Comparison of ENCODE assay signal across 13 cellular contexts in genomic region chr6:42877695-42878094, GRCh38. TPM values are rescaled to one million over a fixed set of nuclear protein-coding genes. Genes with fewer than 3 reads are reported as not detected.
DNase-seq lines count a peak whose midpoint lies in the region; ATAC-seq, FAIRE-seq and TF ChIP-seq lines count a peak whose summit lies in the region.
"Had no signal": no experiment of that assay in that cellular context is flagged by ENCODE, and none has a peak within 500 bp of the region (broad histone marks: within the 10 kb centered on the region; RNA-seq: fewer than 3 reads in every experiment).

No MANE protein-coding gene starts in this region.

- no peak for DNase-seq in activated T-cell treated with anti-CD3 and anti-CD28 coated beads, Interleukin-2, amount 50 U/mL, for 4 hours
- DNase-seq in activated T-cell treated with anti-CD3 and anti-CD28 coated beads, Interleukin-2, amount 50 U/mL, for 48 hours, result no peak
- DNase-seq in activated B cell treated with CpG ODN at 0.5 μM for 24 hours (no peak), HepG2 (ENCODE audit: low spot score) (peak; percentile 81), thoracic aorta (ENCODE audit: low spot score) (no peak), NCI-H187 treated with DMSO at 0.1 percent for 48 hours (lab: John Stamatoyannopoulos, UW) (no peak), NCI-H748 treated with DMSO at 0.1 percent for 48 hours (lab: John Stamatoyannopoulos, UW) (no peak)
- no peak for DNase-seq in stimulated activated CD4-positive, alpha-beta T cell treated with anti-CD3 and anti-CD28 coated beads, Interleukin-4, amount 100 ng/mL, for 24 hours
- DNase-seq: activated CD4-positive, alpha-beta T cell treated with anti-CD3 and anti-CD28 coated beads, Interleukin-2, amount 50 U/mL, for 4 hours; effector CD8-positive, alpha-beta T cell; right cardiac atrium had no signal

- intact Hi-C loops in activated B cell treated with CpG ODN at 0.5 μM for 24 hours (cut with micrococcal nuclease) (loop anchor here (1.0 to 2.0 kb wide), 2 partner anchors 216 to 313 kb away; partner anchors contain the start of gene UBR2), HepG2 (cut with micrococcal nuclease; ENCODE audit: unreplicated experiment) (loop anchor here (1.0 to 2.0 kb wide), 5 partner anchors 22 to 216 kb away; partner anchors contain the start of genes BICRAL and TBCC)

- peaks cover 26% of the 10 kb centered on the region for H3K79me2 ChIP-seq in HepG2 (ENCODE audit: insufficient read depth, low read length)

- H3K9me3 Mint-ChIP-seq in activated T-cell treated with anti-CD3 and anti-CD28 coated beads, Interleukin-2, amount 50 U/mL, for 4 hours, result no peaks in the 10 kb centered on the region
- no peaks in the 10 kb centered on the region for H3K9me3 Mint-ChIP-seq in activated B cell treated with CpG ODN at 0.5 μM for 24 hours

- 17% methylated on average over 3 of the region's 3 CpGs for WGBS in HepG2 (ENCODE audit: low lambda C conversion rate)

- in situ Hi-C loops in HepG2 (cut with HindIII; ENCODE audit: extremely low pct_ligation_motif_present, low pct_unique_long_range_greater_than_20kb), result loop anchor here (5.0 kb wide), 1 partner anchor 215 kb away; no protein-coding TSS in a partner anchor

- peak; percentile 18 to 49; a peak in 2 of 4 replicates for TF ChIP-seq POLR2A in HepG2 (IDR thresholded peaks at IDR 0.05; ENCODE audit: insufficient read depth in 1 of 2, low read depth in 2 of 2, low read length in 2 of 2)

- POLR2A ChIA-PET in activated B cell treated with CpG ODN at 0.5 μM for 24 hours (lab: Charles Lee), result interaction anchor here (0.7 to 3.8 kb wide), 3 partner anchors 13 to 151 kb away, joined by 3 to 85 read pairs (median 17); partner anchors contain the start of gene TBCC
- POLR2A ChIA-PET in HepG2 (lab: Yijun Ruan, JAX), result interaction anchor here (1.0 to 6.4 kb wide), 5 partner anchors 13 to 216 kb away, joined by 3 to 147 read pairs (median 21); partner anchors contain the start of genes BICRAL, CNPY3 and TBCC

- peaks cover 12% of the 10 kb centered on the region for H3K36me3 Mint-ChIP-seq in activated T-cell treated with anti-CD3 and anti-CD28 coated beads, Interleukin-2, amount 50 U/mL, for 4 hours (ENCODE audit: insufficient read depth)
- peaks cover 25% of the 10 kb centered on the region for H3K36me3 Mint-ChIP-seq in activated B cell treated with CpG ODN at 0.5 μM for 24 hours (ENCODE audit: low read depth)

- no peak for ATAC-seq in activated T-cell treated with anti-CD3 and anti-CD28 coated beads, Interleukin-2, amount 50 U/mL, for 4 hours
- ATAC-seq in activated B cell treated with CpG ODN at 0.5 μM for 24 hours (ENCODE audit: low read depth), result no peak
- ATAC-seq in HepG2, result peak; percentile 25
- no peak for ATAC-seq in thoracic aorta (ENCODE audit: insufficient number of reproducible peaks, low FRiP score, low read depth)

- H3K4me3 ChIP-seq in HepG2 (replicated peaks in 1 of 3; ENCODE audit: insufficient read depth in 1 of 3, low read depth in 2 of 3, low read length in 3 of 3), result peak overlapping the region in 1 of 3 experiments; percentile 38; a peak in 1 of 6 replicates
- H3K4me3 ChIP-seq in thoracic aorta, result no peak overlapping the region
- H3K4me3 ChIP-seq: heart left ventricle, upper lobe of left lung had no signal

- no peak for TF ChIP-seq CTCF in activated B cell treated with CpG ODN at 0.5 μM for 24 hours (IDR thresholded peaks at IDR 0.05)
- no peak for TF ChIP-seq CTCF in HepG2 (CRISPR knock-in tag; IDR thresholded peaks at IDR 0.05)
- TF ChIP-seq CTCF in thoracic aorta (IDR thresholded peaks at IDR 0.05), result no peak

- H3K27ac Mint-ChIP-seq in activated B cell treated with CpG ODN at 0.5 μM for 24 hours, result peak overlapping the region; percentile 24

- H3K27me3 ChIP-seq in HepG2 (ENCODE audit: control insufficient read depth in 1 of 2, insufficient read depth in 2 of 2, low read length in 2 of 2) (no peaks in the 10 kb centered on the region; a peak in 1 of 5 replicates), thoracic aorta (replicated peaks; ENCODE audit: insufficient read depth) (no peaks in the 10 kb centered on the region)
- H3K27me3 ChIP-seq: heart left ventricle, upper lobe of left lung had no signal

- H2AFZ ChIP-seq in HepG2 (ENCODE audit: low read length), result peak overlapping the region; percentile 70

- TF ChIP-seq EP300 in HepG2 (IDR thresholded peaks at IDR 0.05; ENCODE audit: low read depth in 2 of 2, low read length in 2 of 2), result no peak
- TF ChIP-seq EP300 in HepG2 (CRISPR knock-in tag; IDR thresholded peaks at IDR 0.05; ENCODE audit: borderline replicate concordance), result no peak

- FAIRE-seq in HepG2 (lab: Jason Lieb, UNC), result no peak

- peak overlapping the region; percentile 61 for H3K4me3 Mint-ChIP-seq in activated T-cell treated with anti-CD3 and anti-CD28 coated beads, Interleukin-2, amount 50 U/mL, for 4 hours
- no peak overlapping the region for H3K4me3 Mint-ChIP-seq in activated B cell treated with CpG ODN at 0.5 μM for 24 hours

- H3K9ac ChIP-seq in HepG2 (ENCODE audit: insufficient read depth, low read depth, low read length), result peak overlapping the region; percentile 12; the same call in 1 of the 2 replicates

- H4K20me1 ChIP-seq in HepG2 (ENCODE audit: insufficient read depth, low read length), result no peaks in the 10 kb centered on the region; the same call in 1 of the 2 replicates

- peak overlapping the region; percentile 14 for H3K27ac ChIP-seq in HepG2 (ENCODE audit: extremely low read length, insufficient read depth, low read length)
- peak overlapping the region; percentile 24 to 62 for H3K27ac ChIP-seq in thoracic aorta
- H3K27ac ChIP-seq: heart left ventricle, upper lobe of left lung had no signal

- no peak for TF ChIP-seq RAD21 in HepG2 (CRISPR knock-in tag; IDR thresholded peaks at IDR 0.05)

- peaks cover 2 to 7% of the 10 kb centered on the region in 2 experiments; a peak in 3 of 5 replicates for H3K36me3 ChIP-seq in HepG2 (replicated peaks in 1 of 2; ENCODE audit: control insufficient read depth in 1 of 2, insufficient read depth in 2 of 2, low read length in 2 of 2)
- no peaks in the 10 kb centered on the region for H3K36me3 ChIP-seq in thoracic aorta

- CTCF ChIA-PET in activated B cell treated with CpG ODN at 0.5 μM for 24 hours (lab: Charles Lee) (interaction anchor here (6.0 kb wide), 1 partner anchor 215 kb away, joined by 51 read pairs; no protein-coding TSS in a partner anchor), HepG2 (lab: Yijun Ruan, JAX; ENCODE audit: low intra/inter-chr PET ratio, low total read pairs) (interaction anchor here (1.2 to 2.7 kb wide), 3 partner anchors 151 to 568 kb away, joined by 3 to 44 read pairs (median 12); no protein-coding TSS in a partner anchor)

- BruUV-seq in HepG2 (replicated peaks; lab: Mats Ljungman, UMichigan), result no TSS peak

- H3K4me1 ChIP-seq in HepG2 (ENCODE audit: insufficient read depth, low read length) (peaks cover 46% of the 10 kb centered on the region), thoracic aorta (ENCODE audit: control insufficient read depth in 1 of 2, low read depth in 2 of 2) (peaks cover 13 to 19% of the 10 kb centered on the region in 2 donors)

- peak overlapping the region; percentile 63 for H3K4me2 ChIP-seq in HepG2 (ENCODE audit: low read depth, low read length)

- H3K9me3 ChIP-seq in HepG2 (ENCODE audit: low read length) (no peaks in the 10 kb centered on the region), thoracic aorta (no peaks in the 10 kb centered on the region)
- H3K9me3 ChIP-seq: heart left ventricle, upper lobe of left lung had no signal

- no peaks in the 10 kb centered on the region for H3K27me3 Mint-ChIP-seq in activated T-cell treated with anti-CD3 and anti-CD28 coated beads, Interleukin-2, amount 50 U/mL, for 4 hours (ENCODE audit: low read depth)
- H3K27me3 Mint-ChIP-seq in activated B cell treated with CpG ODN at 0.5 μM for 24 hours, result no peaks in the 10 kb centered on the region

- H3K4me1 Mint-ChIP-seq in activated T-cell treated with anti-CD3 and anti-CD28 coated beads, Interleukin-2, amount 50 U/mL, for 4 hours (ENCODE audit: low read depth), result peaks cover 13% of the 10 kb centered on the region
- H3K4me1 Mint-ChIP-seq in activated B cell treated with CpG ODN at 0.5 μM for 24 hours, result peaks cover 22% of the 10 kb centered on the region

RNA-seq across cellular contexts. Expression of gene RPL7L1, which starts 1.7 kb away (rescaled TPM):
- total RNA-seq in activated T-cell treated with anti-CD3 and anti-CD28 coated beads, Interleukin-2, amount 50 U/mL, for 4 hours, result 100 to 1,000 TPM; 262 to 307 (median 280) TPM
- total RNA-seq in activated B cell treated with CpG ODN at 0.5 μM for 24 hours (94.5 and 110 TPM in 2 replicates), HepG2 (2016; rRNA removed; fragmentation: Illumina TruSeq; extraction: Trizol) (179 and 228 TPM in 2 replicates), thoracic aorta (10 to 100 TPM; 55.5 to 75.8 TPM)
- total RNA-seq in HepG2 (2016; cell fraction: cytosol; rRNA removed; fragmentation: Illumina TruSeq; extraction: Trizol; ENCODE audit: low read depth), result 34.8 and 36.3 TPM in 2 replicates
- total RNA-seq in HepG2 (2016; cell fraction: insoluble cytoplasmic fraction; rRNA removed; fragmentation: Illumina TruSeq; extraction: Trizol), result 172 and 248 TPM in 2 replicates
- total RNA-seq in HepG2 (2016; cell fraction: membrane; rRNA removed; fragmentation: Illumina TruSeq; extraction: Trizol), result 98.2 and 108 TPM in 2 replicates
- 79.2 and 84.2 TPM in 2 replicates for total RNA-seq in HepG2 (2016; cell fraction: nucleus; rRNA removed; fragmentation: Illumina TruSeq; extraction: Trizol)
- 51.6 and 52.0 TPM in 2 replicates for polyA plus RNA-seq in HepG2 (2011; rRNA removed)
- polyA plus RNA-seq in HepG2 (2011; cell fraction: cytosol; rRNA removed), result 40.8 and 57.7 TPM in 2 replicates
- polyA plus RNA-seq in HepG2 (2011; cell fraction: nucleus; rRNA removed), result 18.1 and 25.2 TPM in 2 replicates
- 116 and 118 TPM in 2 replicates for polyA plus RNA-seq in HepG2 (2012)
- 16.4 and 17.2 TPM in 2 replicates for polyA plus RNA-seq in HepG2 (2016; cell fraction: cytosol; fragmentation: Illumina TruSeq; extraction: Trizol; ENCODE audit: low read depth)
- 182 and 194 TPM in 2 replicates for polyA plus RNA-seq in HepG2 (2016; cell fraction: insoluble cytoplasmic fraction; fragmentation: Illumina TruSeq; extraction: Trizol; ENCODE audit: low read depth)
- polyA plus RNA-seq in HepG2 (2016; cell fraction: membrane; fragmentation: Illumina TruSeq; extraction: Trizol; ENCODE audit: low read depth), result 45.4 and 49.4 TPM in 2 replicates
- 90.1 and 101 TPM in 2 replicates for polyA plus RNA-seq in HepG2 (2016; cell fraction: nucleus; fragmentation: Illumina TruSeq; extraction: Trizol; ENCODE audit: insufficient read depth, low read depth)
- polyA minus RNA-seq in HepG2 (2011; rRNA and poly(A)+ RNA removed; ENCODE audit: low replicate concordance), result 58.1 and 94.4 TPM in 2 replicates
- polyA minus RNA-seq in HepG2 (2011; cell fraction: cytosol; rRNA and poly(A)+ RNA removed), result 36.1 and 48.1 TPM in 2 replicates
- 68.2 and 106 TPM in 2 replicates for polyA minus RNA-seq in HepG2 (2011; cell fraction: nucleus; rRNA and poly(A)+ RNA removed)

RNA-seq across cellular contexts. Expression of gene PTCRA, which starts 38.2 kb away (rescaled TPM):
- total RNA-seq in activated T-cell treated with anti-CD3 and anti-CD28 coated beads, Interleukin-2, amount 50 U/mL, for 4 hours, result not detected
- not detected in 2 replicates for total RNA-seq in activated B cell treated with CpG ODN at 0.5 μM for 24 hours
- not detected in 2 replicates for total RNA-seq in HepG2 (2016; rRNA removed; fragmentation: Illumina TruSeq; extraction: Trizol)
- total RNA-seq in HepG2 (2016; cell fraction: cytosol; rRNA removed; fragmentation: Illumina TruSeq; extraction: Trizol; ENCODE audit: low read depth), result not detected in 2 replicates
- total RNA-seq in HepG2 (2016; cell fraction: insoluble cytoplasmic fraction; rRNA removed; fragmentation: Illumina TruSeq; extraction: Trizol), result not detected in 2 replicates
- not detected in 2 replicates for total RNA-seq in HepG2 (2016; cell fraction: membrane; rRNA removed; fragmentation: Illumina TruSeq; extraction: Trizol)
- not detected in 2 replicates for total RNA-seq in HepG2 (2016; cell fraction: nucleus; rRNA removed; fragmentation: Illumina TruSeq; extraction: Trizol)
- not detected in 2 replicates for polyA plus RNA-seq in HepG2 (2011; rRNA removed)
- not detected in 2 replicates for polyA plus RNA-seq in HepG2 (2011; cell fraction: cytosol; rRNA removed)
- 0.12 and 0.51 TPM in 2 replicates for polyA plus RNA-seq in HepG2 (2011; cell fraction: nucleus; rRNA removed)
- polyA plus RNA-seq in HepG2 (2012), result not detected in 2 replicates
- polyA plus RNA-seq in HepG2 (2016; cell fraction: cytosol; fragmentation: Illumina TruSeq; extraction: Trizol; ENCODE audit: low read depth), result not detected in 2 replicates
- not detected in 2 replicates for polyA plus RNA-seq in HepG2 (2016; cell fraction: insoluble cytoplasmic fraction; fragmentation: Illumina TruSeq; extraction: Trizol; ENCODE audit: low read depth)
- polyA plus RNA-seq in HepG2 (2016; cell fraction: membrane; fragmentation: Illumina TruSeq; extraction: Trizol; ENCODE audit: low read depth), result not detected in 2 replicates
- polyA plus RNA-seq in HepG2 (2016; cell fraction: nucleus; fragmentation: Illumina TruSeq; extraction: Trizol; ENCODE audit: insufficient read depth, low read depth), result not detected in 2 replicates
- polyA minus RNA-seq in HepG2 (2011; rRNA and poly(A)+ RNA removed; ENCODE audit: low replicate concordance), result not detected in 2 replicates
- polyA minus RNA-seq in HepG2 (2011; cell fraction: cytosol; rRNA and poly(A)+ RNA removed), result not detected in 2 replicates
- not detected in 2 replicates for polyA minus RNA-seq in HepG2 (2011; cell fraction: nucleus; rRNA and poly(A)+ RNA removed)
- total RNA-seq in thoracic aorta, result not detected
- total RNA-seq: right cardiac atrium had no signal
- polyA plus RNA-seq: heart left ventricle, right cardiac atrium had no signal

RNA-seq across cellular contexts. Expression of gene CNPY3, which starts 51.6 kb away (rescaled TPM):
- 10 to 100 TPM; 41.9 to 46.6 (median 42.4) TPM for total RNA-seq in activated T-cell treated with anti-CD3 and anti-CD28 coated beads, Interleukin-2, amount 50 U/mL, for 4 hours
- total RNA-seq in activated B cell treated with CpG ODN at 0.5 μM for 24 hours (120 and 121 TPM in 2 replicates), HepG2 (2016; rRNA removed; fragmentation: Illumina TruSeq; extraction: Trizol) (31.4 and 60.2 TPM in 2 replicates), thoracic aorta (10 to 100 TPM; 33.7 to 40.3 TPM)
- total RNA-seq in HepG2 (2016; cell fraction: cytosol; rRNA removed; fragmentation: Illumina TruSeq; extraction: Trizol; ENCODE audit: low read depth), result 25.4 and 31.7 TPM in 2 replicates
- 32.0 and 60.7 TPM in 2 replicates for total RNA-seq in HepG2 (2016; cell fraction: insoluble cytoplasmic fraction; rRNA removed; fragmentation: Illumina TruSeq; extraction: Trizol)
- total RNA-seq in HepG2 (2016; cell fraction: membrane; rRNA removed; fragmentation: Illumina TruSeq; extraction: Trizol), result 38.9 and 45.0 TPM in 2 replicates
- total RNA-seq in HepG2 (2016; cell fraction: nucleus; rRNA removed; fragmentation: Illumina TruSeq; extraction: Trizol), result 42.6 and 49.4 TPM in 2 replicates
- 38.3 and 42.3 TPM in 2 replicates for polyA plus RNA-seq in HepG2 (2011; rRNA removed)
- 43.4 and 51.8 TPM in 2 replicates for polyA plus RNA-seq in HepG2 (2011; cell fraction: cytosol; rRNA removed)
- polyA plus RNA-seq in HepG2 (2011; cell fraction: nucleus; rRNA removed), result 30.8 and 35.3 TPM in 2 replicates
- 51.7 and 54.0 TPM in 2 replicates for polyA plus RNA-seq in HepG2 (2012)
- 38.7 and 48.0 TPM in 2 replicates for polyA plus RNA-seq in HepG2 (2016; cell fraction: cytosol; fragmentation: Illumina TruSeq; extraction: Trizol; ENCODE audit: low read depth)
- 35.6 and 38.7 TPM in 2 replicates for polyA plus RNA-seq in HepG2 (2016; cell fraction: insoluble cytoplasmic fraction; fragmentation: Illumina TruSeq; extraction: Trizol; ENCODE audit: low read depth)
- 44.3 and 50.0 TPM in 2 replicates for polyA plus RNA-seq in HepG2 (2016; cell fraction: membrane; fragmentation: Illumina TruSeq; extraction: Trizol; ENCODE audit: low read depth)
- 94.9 and 101 TPM in 2 replicates for polyA plus RNA-seq in HepG2 (2016; cell fraction: nucleus; fragmentation: Illumina TruSeq; extraction: Trizol; ENCODE audit: insufficient read depth, low read depth)
- polyA minus RNA-seq in HepG2 (2011; rRNA and poly(A)+ RNA removed; ENCODE audit: low replicate concordance), result 28.5 and 45.2 TPM in 2 replicates
- 16.2 and 20.4 TPM in 2 replicates for polyA minus RNA-seq in HepG2 (2011; cell fraction: cytosol; rRNA and poly(A)+ RNA removed)
- polyA minus RNA-seq in HepG2 (2011; cell fraction: nucleus; rRNA and poly(A)+ RNA removed), result 9.7 and 11.9 TPM in 2 replicates
